In genomic region chr5:1974081-1974480, GRCh38 we compare ENCODE assay signal across 23 cellular contexts.
"Had no signal": no experiment of that assay in that cellular context is flagged by ENCODE, and none has a peak within 500 bp of the region (broad histone marks: within the 10 kb centered on the region; RNA-seq: fewer than 3 reads in every experiment).

No MANE protein-coding gene starts in this region.

- H3K9me3 ChIP-seq: adrenal gland, SJSA1 had no signal

- ATAC-seq: activated CD8-positive, alpha-beta T cell treated with anti-CD3 and anti-CD28 coated beads for 36 hours; activated T-cell treated with anti-CD3 and anti-CD28 coated beads, Interleukin-2, amount 50 U/mL, for 72 hours; Panc1 had no signal

- H3K9me3 Mint-ChIP-seq: activated CD8-positive, alpha-beta T cell treated with anti-CD3 and anti-CD28 coated beads for 36 hours; activated naive CD4-positive, alpha-beta T cell treated with anti-CD3 and anti-CD28 coated beads, Interleukin-2, amount 10 ng/mL, durations not matched to agents 7 days and 5 days; activated naive CD8-positive, alpha-beta T cell treated with anti-CD3 and anti-CD28 coated beads, Interleukin-2, amount 10 ng/mL, durations not matched to agents 7 days and 5 days; activated T-cell treated with anti-CD3 and anti-CD28 coated beads, Interleukin-2, amount 50 U/mL, for 72 hours; activated T-helper 2 cell treated with anti-CD3 and anti-CD28 coated beads, Interferon-gamma antibody, Interleukin-2, Interleukin-4, amounts not matched to agents 10 μg/mL and 5 μg/mL and 100 μg/mL, durations not matched to agents 14 hours and 24 hours and 36 hours; T-helper 1 cell treated with Interleukin-12 subunit alpha and Interleukin-12 subunit beta and Interleukin-4 antibody, amounts not matched to agents 30 μg/mL and 1 μg/mL, for 36 hours had no signal

- H3K4me3 Mint-ChIP-seq: activated B cell treated with CpG ODN at 0.5 μM for 24 hours; activated CD8-positive, alpha-beta T cell treated with anti-CD3 and anti-CD28 coated beads for 36 hours; activated naive CD4-positive, alpha-beta T cell treated with anti-CD3 and anti-CD28 coated beads, Interleukin-2, amount 10 ng/mL, durations not matched to agents 7 days and 5 days; activated naive CD8-positive, alpha-beta T cell treated with anti-CD3 and anti-CD28 coated beads, Interleukin-2, amount 10 ng/mL, durations not matched to agents 7 days and 5 days; activated T-cell treated with anti-CD3 and anti-CD28 coated beads, Interleukin-2, amount 50 U/mL, for 72 hours; T-helper 1 cell treated with Interleukin-12 subunit alpha and Interleukin-12 subunit beta and Interleukin-4 antibody, amounts not matched to agents 30 μg/mL and 1 μg/mL, for 36 hours had no signal

- H3K4me1 ChIP-seq: adrenal gland, SJSA1 had no signal

- H3K36me3 Mint-ChIP-seq: activated naive CD4-positive, alpha-beta T cell treated with anti-CD3 and anti-CD28 coated beads, Interleukin-2, amount 10 ng/mL, durations not matched to agents 7 days and 5 days; activated naive CD8-positive, alpha-beta T cell treated with anti-CD3 and anti-CD28 coated beads, Interleukin-2, amount 10 ng/mL, durations not matched to agents 7 days and 5 days had no signal

- H3K36me3 ChIP-seq: adrenal gland, SJSA1 had no signal

- DNase-seq: activated B cell treated with CpG ODN at 0.5 μM for 24 hours; activated CD4-positive, alpha-beta T cell treated with anti-CD3 and anti-CD28 coated beads, Interleukin-2, amount 50 U/mL, for 1 hour; activated CD8-positive, alpha-beta memory T cell treated with anti-CD3 and anti-CD28 coated beads, Interleukin-2, amount 50 U/mL, for 4 hours; activated CD8-positive, alpha-beta T cell treated with anti-CD3 and anti-CD28 coated beads for 36 hours; activated gamma-delta T cell treated with Interleukin-2 at 50 U/mL for 16 hours; activated naive CD4-positive, alpha-beta T cell treated with anti-CD3 and anti-CD28 coated beads, Interleukin-2, amount 10 ng/mL, durations not matched to agents 7 days and 5 days; activated naive CD8-positive, alpha-beta T cell treated with anti-CD3 and anti-CD28 coated beads, Interleukin-2, amount 10 ng/mL, durations not matched to agents 7 days and 5 days; activated T-cell treated with anti-CD3 and anti-CD28 coated beads, Interleukin-2, amount 50 U/mL, for 72 hours; adrenal gland; IMR-90; Kasumi-1; KBM-7; NCI-H1048; NCI-H146; NCI-H187 treated with DMSO at 0.1 percent for 48 hours; NCI-H2081 treated with DMSO at 0.1 percent for 48 hours; NCI-H446; OCI-M1; SHP77 had no signal

- H3K27ac ChIP-seq: adrenal gland, SJSA1 had no signal

- H3K27ac Mint-ChIP-seq: activated B cell treated with CpG ODN at 0.5 μM for 24 hours; activated CD8-positive, alpha-beta T cell treated with anti-CD3 and anti-CD28 coated beads for 36 hours; activated naive CD4-positive, alpha-beta T cell treated with anti-CD3 and anti-CD28 coated beads, Interleukin-2, amount 10 ng/mL, durations not matched to agents 7 days and 5 days; activated naive CD8-positive, alpha-beta T cell treated with anti-CD3 and anti-CD28 coated beads, Interleukin-2, amount 10 ng/mL, durations not matched to agents 7 days and 5 days; activated T-cell treated with anti-CD3 and anti-CD28 coated beads, Interleukin-2, amount 50 U/mL, for 72 hours; activated T-helper 2 cell treated with anti-CD3 and anti-CD28 coated beads, Interferon-gamma antibody, Interleukin-2, Interleukin-4, amounts not matched to agents 10 μg/mL and 5 μg/mL and 100 μg/mL, durations not matched to agents 14 hours and 24 hours and 36 hours; T-helper 1 cell treated with Interleukin-12 subunit alpha and Interleukin-12 subunit beta and Interleukin-4 antibody, amounts not matched to agents 30 μg/mL and 1 μg/mL, for 36 hours had no signal

- H3K4me3 ChIP-seq: adrenal gland, SJSA1 had no signal

- H3K27me3 ChIP-seq: adrenal gland had no signal

- H3K4me1 Mint-ChIP-seq: activated B cell treated with CpG ODN at 0.5 μM for 24 hours; activated naive CD4-positive, alpha-beta T cell treated with anti-CD3 and anti-CD28 coated beads, Interleukin-2, amount 10 ng/mL, durations not matched to agents 7 days and 5 days; activated naive CD8-positive, alpha-beta T cell treated with anti-CD3 and anti-CD28 coated beads, Interleukin-2, amount 10 ng/mL, durations not matched to agents 7 days and 5 days had no signal
